In the genomic region with DNA sequence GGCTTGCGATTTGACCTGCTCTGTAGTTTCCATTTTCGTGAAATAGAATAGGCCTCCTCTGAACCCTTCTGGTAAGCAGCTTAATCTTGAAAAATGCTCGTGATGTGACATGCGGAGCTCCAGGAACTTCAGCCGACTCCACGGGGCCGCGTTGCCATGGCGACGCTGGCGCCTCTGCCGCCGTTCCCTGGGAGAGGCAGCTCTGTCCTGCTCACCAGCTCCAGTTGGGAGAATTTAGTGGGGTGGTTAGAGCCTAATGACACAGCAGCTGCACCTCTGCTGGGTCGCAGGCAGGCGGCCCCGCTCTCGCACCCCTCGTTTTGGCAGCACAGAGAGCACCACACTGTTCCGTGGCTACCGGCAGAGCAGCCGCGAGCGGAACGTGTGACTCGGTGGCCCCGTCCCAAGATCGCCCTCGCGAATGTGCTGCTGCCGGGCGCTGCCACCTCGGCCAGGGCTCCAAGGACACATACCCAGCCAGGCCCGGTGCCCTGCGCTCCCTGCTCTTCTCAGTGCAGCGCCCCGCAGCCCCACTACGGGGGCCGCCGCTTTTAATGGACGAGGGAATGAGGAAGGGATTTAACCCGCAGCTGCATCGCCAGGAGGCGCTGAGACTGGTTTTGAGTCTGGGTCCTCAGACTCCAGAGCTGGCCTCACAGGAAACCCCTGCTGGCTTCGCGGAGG, we compare ENCODE assay signal across 13 cellular contexts.
DNase-seq lines count a peak whose midpoint lies in the region; ATAC-seq and TF ChIP-seq lines count a peak whose summit lies in the region.
"Had no signal": no experiment of that assay in that cellular context is flagged by ENCODE, and none has a peak within 500 bp of the region (broad histone marks: within the 10 kb centered on the region; RNA-seq: fewer than 3 reads in every experiment).

No MANE protein-coding gene starts in this region.

- H3K36me3 ChIP-seq in brain microvascular endothelial cell (replicated peaks) = no peaks in the 10 kb centered on the region

- H3K27ac ChIP-seq in brain microvascular endothelial cell = no peak overlapping the region

- DNase-seq in EL (peak; percentile 19), brain microvascular endothelial cell (peak; percentile 69), iPS DF 19.7 (ENCODE audit: low read depth, low spot score) (peak; percentile 40), putamen (ENCODE audit: low spot score) (peak; percentile 78), HuH-7.5 (ENCODE audit: low spot score) (no peak), NCI-H748 (lab: John Stamatoyannopoulos, UW; ENCODE audit: unreplicated experiment) (no peak)
- DNase-seq: activated naive CD4-positive, alpha-beta T cell treated with Interleukin-2 at 50 U/mL for 16 hours; HFFc6; NCI-H524 treated with DMSO at 0.1 percent for 48 hours; stimulated activated CD4-positive, alpha-beta T cell treated with anti-CD3 and anti-CD28 coated beads, Interleukin-12 subunit alpha, Interleukin-12 subunit beta, amount 100 ng/mL, for 4 hours; stimulated activated naive CD8-positive, alpha-beta T cell treated with anti-CD3 and anti-CD28 coated beads, Interleukin-15, amount 100 ng/mL, for 72 hours had no signal

- ATAC-seq in HG03439 (IDR thresholded peaks at IDR 0.05; ENCODE audit: unreplicated experiment) (no peak), GM18519 (IDR thresholded peaks at IDR 0.05; ENCODE audit: low FRiP score, unreplicated experiment) (no peak)
- ATAC-seq: stimulated activated naive CD8-positive, alpha-beta T cell treated with anti-CD3 and anti-CD28 coated beads, Interleukin-15, amount 100 ng/mL, for 72 hours had no signal

- peak; percentile 31 for TF ChIP-seq CTCF in brain microvascular endothelial cell (IDR thresholded peaks at IDR 0.05; ENCODE audit: low read depth, low read length, missing control alignments)

- peak overlapping the region; percentile 44 for H3K4me3 ChIP-seq in brain microvascular endothelial cell (ENCODE audit: low read depth, low read length)

- no peaks in the 10 kb centered on the region for H3K27me3 ChIP-seq in brain microvascular endothelial cell (replicated peaks)

- in situ Hi-C loops in brain microvascular endothelial cell (cut with HindIII; ENCODE audit: low pct_ligation_motif_present, low sequenced_read_pairs) = no loop called here

Comparison
In these comparisons a context has a peak if more than half of its experiments do, and no peak if none do; other contexts are left out.
1. DNase-seq: peak in EL (single experiment), brain microvascular endothelial cell (single experiment), iPS DF 19.7 (single experiment) and putamen (single experiment); none in HuH-7.5 (single experiment) and NCI-H748 (single experiment).